ENCODE assay signal across 1 cellular context in genomic region chr7:105531797-105532671, GRCh38.
TF ChIP-seq lines count a peak whose summit lies in the region.

Gene RINT1, plus strand, starts transcription at chr7:105532201. Its CDS starts 115 bp downstream, at chr7:105532316.

TF ChIP-seq in K562, 482 proteins besides CTCF, POLR2A, EP300 and RAD21 (continued from another document and continues in another):
- peak in 1 of 2 experiments; percentile 86; a peak in 2 of 4 replicates for TF ChIP-seq ARNT (IDR thresholded peaks at IDR 0.05)
- peak; percentile 27 for TF ChIP-seq NELFE (IDR thresholded peaks at IDR 0.05; ENCODE audit: insufficient read depth, insufficient read length)
- TF ChIP-seq ZNF785 (CRISPR knock-in tag; IDR thresholded peaks at IDR 0.05): no peak
- no peak for TF ChIP-seq SAFB (IDR thresholded peaks at IDR 0.05; ENCODE audit: borderline replicate concordance, low read depth, low read length)
- peak; percentile 91 for TF ChIP-seq CC2D1A (IDR thresholded peaks at IDR 0.05)
- no peak for TF ChIP-seq ZBTB8A (IDR thresholded peaks at IDR 0.05; ENCODE audit: partially characterized antibody)
- no peak for TF ChIP-seq FUS (optimal IDR thresholded peaks at IDR 0.05; ENCODE audit: low read depth, low read length)
- TF ChIP-seq RNF2 (IDR thresholded peaks at IDR 0.05): peak; percentile 80; the same call in 1 of the 2 replicates
- no peak for TF ChIP-seq COPS2 (conservative IDR thresholded peaks at IDR 0.05)
- no peak for TF ChIP-seq ZNF695 (CRISPR knock-in tag; IDR thresholded peaks at IDR 0.05)
- TF ChIP-seq ZNF407 (IDR thresholded peaks at IDR 0.05; ENCODE audit: low read depth): no peak
- peak; percentile 32; the same call in 1 of the 2 replicates for TF ChIP-seq GATA2 (CRISPR knock-in tag; IDR thresholded peaks at IDR 0.05)
- peak; percentile 97 for TF ChIP-seq ZFX (CRISPR knock-in tag; IDR thresholded peaks at IDR 0.05)
- 0 out of 2 replicates have a peak, but pooled peaks have one; percentile 38 for TF ChIP-seq CAMTA2 (CRISPR knock-in tag; conservative IDR thresholded peaks at IDR 0.05)
- TF ChIP-seq STAG1 (CRISPR knock-in tag; IDR thresholded peaks at IDR 0.05; ENCODE audit: borderline replicate concordance): no peak
- TF ChIP-seq SPI1 (IDR thresholded peaks at IDR 0.05; ENCODE audit: borderline replicate concordance, low read depth, low read length): peak; percentile 95
- TF ChIP-seq ZNF316 (IDR thresholded peaks at IDR 0.05): peak; percentile 31
- peak; percentile 81 for TF ChIP-seq ESRRA (IDR thresholded peaks at IDR 0.05; ENCODE audit: borderline replicate concordance, low read depth)
- TF ChIP-seq CUX1 (CRISPR knock-in tag; IDR thresholded peaks at IDR 0.05): no peak
- TF ChIP-seq PRMT5 (CRISPR knock-in tag; IDR thresholded peaks at IDR 0.05): peak; percentile 62; the same call in 1 of the 2 replicates
- TF ChIP-seq ZNF23 (CRISPR knock-in tag; IDR thresholded peaks at IDR 0.05): 0 out of 2 replicates have a peak, but pooled peaks have one; percentile 52
- TF ChIP-seq TSC22D4 (tag; IDR thresholded peaks at IDR 0.05): no peak
- peak; percentile 47; the same call in 1 of the 2 replicates for TF ChIP-seq USF1 (CRISPR knock-in tag; IDR thresholded peaks at IDR 0.05)
- peak; percentile 99 for TF ChIP-seq XRCC5 (IDR thresholded peaks at IDR 0.05; ENCODE audit: low read depth, low read length)
- TF ChIP-seq ZNF324 (CRISPR knock-in tag; IDR thresholded peaks at IDR 0.05): no peak; the same call in 1 of the 2 replicates
- no peak for TF ChIP-seq ILK (tag; IDR thresholded peaks at IDR 0.05; ENCODE audit: borderline replicate concordance, low read depth)
- no peak for TF ChIP-seq NCOA6 (IDR thresholded peaks at IDR 0.05)
- no peak for TF ChIP-seq HINFP (tag; conservative IDR thresholded peaks at IDR 0.05; ENCODE audit: low read depth)
- no peak for TF ChIP-seq STAT5B (CRISPR knock-in tag; IDR thresholded peaks at IDR 0.05)
- TF ChIP-seq PTBP1 (IDR thresholded peaks at IDR 0.05; ENCODE audit: low read depth, low read length): peak; percentile 28; the same call in 1 of the 2 replicates
- TF ChIP-seq ZNF766 (CRISPR knock-in tag; conservative IDR thresholded peaks at IDR 0.05): no peak
- TF ChIP-seq, protein P1, sequence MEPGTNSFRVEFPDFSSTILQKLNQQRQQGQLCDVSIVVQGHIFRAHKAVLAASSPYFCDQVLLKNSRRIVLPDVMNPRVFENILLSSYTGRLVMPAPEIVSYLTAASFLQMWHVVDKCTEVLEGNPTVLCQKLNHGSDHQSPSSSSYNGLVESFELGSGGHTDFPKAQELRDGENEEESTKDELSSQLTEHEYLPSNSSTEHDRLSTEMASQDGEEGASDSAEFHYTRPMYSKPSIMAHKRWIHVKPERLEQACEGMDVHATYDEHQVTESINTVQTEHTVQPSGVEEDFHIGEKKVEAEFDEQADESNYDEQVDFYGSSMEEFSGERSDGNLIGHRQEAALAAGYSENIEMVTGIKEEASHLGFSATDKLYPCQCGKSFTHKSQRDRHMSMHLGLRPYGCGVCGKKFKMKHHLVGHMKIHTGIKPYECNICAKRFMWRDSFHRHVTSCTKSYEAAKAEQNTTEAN (CRISPR knock-in tag; IDR thresholded peaks at IDR 0.05): no peak
- TF ChIP-seq, protein P2, sequence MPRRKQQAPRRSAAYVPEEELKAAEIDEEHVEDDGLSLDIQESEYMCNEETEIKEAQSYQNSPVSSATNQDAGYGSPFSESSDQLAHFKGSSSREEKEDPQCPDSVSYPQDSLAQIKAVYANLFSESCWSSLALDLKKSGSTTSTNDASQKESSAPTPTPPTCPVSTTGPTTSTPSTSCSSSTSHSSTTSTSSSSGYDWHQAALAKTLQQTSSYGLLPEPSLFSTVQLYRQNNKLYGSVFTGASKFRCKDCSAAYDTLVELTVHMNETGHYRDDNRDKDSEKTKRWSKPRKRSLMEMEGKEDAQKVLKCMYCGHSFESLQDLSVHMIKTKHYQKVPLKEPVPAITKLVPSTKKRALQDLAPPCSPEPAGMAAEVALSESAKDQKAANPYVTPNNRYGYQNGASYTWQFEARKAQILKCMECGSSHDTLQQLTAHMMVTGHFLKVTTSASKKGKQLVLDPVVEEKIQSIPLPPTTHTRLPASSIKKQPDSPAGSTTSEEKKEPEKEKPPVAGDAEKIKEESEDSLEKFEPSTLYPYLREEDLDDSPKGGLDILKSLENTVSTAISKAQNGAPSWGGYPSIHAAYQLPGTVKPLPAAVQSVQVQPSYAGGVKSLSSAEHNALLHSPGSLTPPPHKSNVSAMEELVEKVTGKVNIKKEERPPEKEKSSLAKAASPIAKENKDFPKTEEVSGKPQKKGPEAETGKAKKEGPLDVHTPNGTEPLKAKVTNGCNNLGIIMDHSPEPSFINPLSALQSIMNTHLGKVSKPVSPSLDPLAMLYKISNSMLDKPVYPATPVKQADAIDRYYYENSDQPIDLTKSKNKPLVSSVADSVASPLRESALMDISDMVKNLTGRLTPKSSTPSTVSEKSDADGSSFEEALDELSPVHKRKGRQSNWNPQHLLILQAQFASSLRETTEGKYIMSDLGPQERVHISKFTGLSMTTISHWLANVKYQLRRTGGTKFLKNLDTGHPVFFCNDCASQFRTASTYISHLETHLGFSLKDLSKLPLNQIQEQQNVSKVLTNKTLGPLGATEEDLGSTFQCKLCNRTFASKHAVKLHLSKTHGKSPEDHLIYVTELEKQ (CRISPR knock-in tag; IDR thresholded peaks at IDR 0.05): no peak
- TF ChIP-seq ZFP91 (CRISPR knock-in tag; IDR thresholded peaks at IDR 0.05): 0 out of 2 replicates have a peak, but pooled peaks have one; percentile 21
- no peak for TF ChIP-seq CREB5 (CRISPR knock-in tag; IDR thresholded peaks at IDR 0.05)
